1 cellular context compared by ENCODE assay signal in the genomic region with DNA sequence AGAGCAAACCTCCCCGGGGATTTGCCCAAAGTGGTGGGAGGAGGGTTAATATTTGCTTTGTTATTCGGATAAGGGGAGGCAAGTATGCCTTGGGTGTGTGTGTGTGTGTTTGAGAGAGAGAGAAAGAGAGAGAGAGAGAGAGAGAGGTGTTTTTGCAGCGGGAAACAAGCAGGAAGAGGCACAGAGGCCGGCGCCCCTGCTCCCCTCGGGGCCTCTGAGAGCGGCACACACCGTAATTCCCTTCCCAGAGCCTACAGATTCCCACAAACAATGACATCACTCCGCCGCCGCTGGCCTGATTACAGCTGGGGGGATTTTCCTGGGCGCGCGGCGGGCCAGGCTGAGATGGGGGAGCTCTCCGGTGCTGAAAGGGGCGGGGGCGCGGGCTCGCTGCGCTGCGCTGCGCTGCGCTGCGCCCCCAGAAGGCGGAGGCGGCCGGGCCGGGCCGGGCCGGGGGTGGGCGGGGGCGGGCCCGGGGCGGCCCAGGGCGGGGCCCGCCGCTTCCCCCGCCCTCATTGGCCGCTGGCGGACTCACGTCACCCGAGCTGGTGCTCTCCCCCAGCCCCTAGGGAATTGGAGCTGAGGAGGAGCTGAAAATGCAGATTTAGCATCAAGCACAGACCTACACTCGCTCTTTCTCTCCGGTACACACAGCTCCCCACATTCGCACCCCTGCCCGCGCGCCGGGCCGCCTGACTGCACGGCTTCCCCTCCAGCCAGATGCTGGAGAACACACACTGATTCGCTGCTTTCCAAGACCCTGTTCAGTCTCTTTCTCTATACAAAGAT.
A peak's percentile ranks its signal among the peaks of the same experiment; 100 is the strongest.
TF ChIP-seq lines count a peak whose summit lies in the region.

TSS of gene PCSK2 (plus strand) at position 631 of the 789 bp plus-strand sequence. CDS start 266 bp downstream, outside the sequence.

TF ChIP-seq in GM12878, 131 proteins besides CTCF, POLR2A, EP300 and RAD21 (continued from another document):
- peak; percentile 72 for TF ChIP-seq REST (IDR thresholded peaks at IDR 0.05; ENCODE audit: low read depth, low read length)
